In genomic region chr9:94648191-94648590, GRCh38 we compare ENCODE assay signal across 21 cellular contexts. TPM values are rescaled to one million over a fixed set of nuclear protein-coding genes. Genes with fewer than 3 reads are reported as not detected.
"Had no signal": no experiment of that assay in that cellular context is flagged by ENCODE, and none has a peak within 500 bp of the region (broad histone marks: within the 10 kb centered on the region; RNA-seq: fewer than 3 reads in every experiment).

No MANE protein-coding gene starts in this region.

- H3K9me3 ChIP-seq: ascending aorta, psoas muscle, upper lobe of left lung had no signal

- ATAC-seq: activated T-cell treated with anti-CD3 and anti-CD28 coated beads, Interleukin-2, amount 50 U/mL, for 72 hours; left lobe of liver; psoas muscle; right cardiac atrium had no signal

- H3K27ac Mint-ChIP-seq: activated naive CD4-positive, alpha-beta T cell treated with anti-CD3 and anti-CD28 coated beads, Interleukin-2, amount 50 U/mL, for 24 hours; activated T-cell treated with anti-CD3 and anti-CD28 coated beads, Interleukin-2, amount 50 U/mL, for 72 hours; stimulated activated naive CD8-positive, alpha-beta T cell treated with anti-CD3 and anti-CD28 coated beads, Interleukin-15, Interleukin-2, amounts not matched to agents 100 ng/mL and 50 ng/mL, for 24 hours had no signal

- DNase-seq: activated CD4-positive, alpha-beta T cell treated with anti-CD3 and anti-CD28 coated beads, Interleukin-2, amount 50 U/mL, for 4 hours; activated gamma-delta T cell; activated T-cell treated with anti-CD3 and anti-CD28 coated beads, Interleukin-2, amount 50 U/mL, for 72 hours; effector CD8-positive, alpha-beta T cell; foreskin melanocyte; hypothalamus; kidney; psoas muscle; right cardiac atrium had no signal

- H3K27me3 Mint-ChIP-seq: activated naive CD4-positive, alpha-beta T cell treated with anti-CD3 and anti-CD28 coated beads, Interleukin-2, amount 50 U/mL, for 24 hours; stimulated activated naive CD8-positive, alpha-beta T cell treated with anti-CD3 and anti-CD28 coated beads, Interleukin-15, Interleukin-2, amounts not matched to agents 100 ng/mL and 50 ng/mL, for 24 hours had no signal

- H3K9me3 Mint-ChIP-seq: activated naive CD4-positive, alpha-beta T cell treated with anti-CD3 and anti-CD28 coated beads, Interleukin-2, amount 50 U/mL, for 24 hours; activated T-cell treated with anti-CD3 and anti-CD28 coated beads, Interleukin-2, amount 50 U/mL, for 72 hours; stimulated activated naive CD8-positive, alpha-beta T cell treated with anti-CD3 and anti-CD28 coated beads, Interleukin-15, Interleukin-2, amounts not matched to agents 100 ng/mL and 50 ng/mL, for 24 hours had no signal

- H3K4me3 ChIP-seq: ascending aorta, psoas muscle, upper lobe of left lung had no signal

- H3K36me3 ChIP-seq: ascending aorta, upper lobe of left lung had no signal

- H3K27ac ChIP-seq: ascending aorta, psoas muscle, upper lobe of left lung had no signal

- H3K27me3 ChIP-seq: ascending aorta, upper lobe of left lung had no signal

- H3K4me3 Mint-ChIP-seq: activated naive CD4-positive, alpha-beta T cell treated with anti-CD3 and anti-CD28 coated beads, Interleukin-2, amount 50 U/mL, for 24 hours; activated T-cell treated with anti-CD3 and anti-CD28 coated beads, Interleukin-2, amount 50 U/mL, for 72 hours; stimulated activated naive CD8-positive, alpha-beta T cell treated with anti-CD3 and anti-CD28 coated beads, Interleukin-15, Interleukin-2, amounts not matched to agents 100 ng/mL and 50 ng/mL, for 24 hours had no signal

- H3K4me1 ChIP-seq: psoas muscle had no signal

RNA-seq across cellular contexts. Expression of gene FBP1, which starts 8.9 kb away (rescaled TPM):
- total RNA-seq: fibroblast of lung; lung microvascular endothelial cell; osteocyte; skeletal muscle tissue; T-helper 2 cell treated with Interferon-gamma antibody and Interleukin-4, amounts not matched to agents 100 ng/mL and 5 ng/mL, for 36 hours had no signal

RNA-seq across cellular contexts. Expression of gene FBP2, which starts 54.6 kb away (rescaled TPM):
- total RNA-seq: activated CD8-positive, alpha-beta memory T cell treated with anti-CD3 and anti-CD28 coated beads for 36 hours; activated T-cell treated with anti-CD3 and anti-CD28 coated beads, Interleukin-2, amount 50 U/mL, for 72 hours; ascending aorta; endothelial cell of umbilical vein; fibroblast of lung; kidney; left lobe of liver; lung microvascular endothelial cell; osteocyte; T-helper 2 cell treated with Interferon-gamma antibody and Interleukin-4, amounts not matched to agents 100 ng/mL and 5 ng/mL, for 36 hours had no signal
